10 cellular contexts compared by ENCODE assay signal in genomic region chr4:2788532-2789103, GRCh38. TPM values are rescaled to one million over a fixed set of nuclear protein-coding genes. Genes with fewer than 3 reads are reported as not detected.
DNase-seq lines count a peak whose midpoint lies in the region; ATAC-seq, FAIRE-seq and TF ChIP-seq lines count a peak whose summit lies in the region.
"Had no signal": no experiment of that assay in that cellular context is flagged by ENCODE, and none has a peak within 500 bp of the region (broad histone marks: within the 10 kb centered on the region; RNA-seq: fewer than 3 reads in every experiment).

No MANE protein-coding gene starts in this region.

- DNase-seq in Daoy (ENCODE audit: low read depth): peak; percentile 11
- DNase-seq in RCC 7860 (ENCODE audit: low spot score): peak; percentile 34
- DNase-seq in fibroblast of the aortic adventitia (ENCODE audit: low read depth): peak; percentile 39
- DNase-seq in posterior vena cava (ENCODE audit: low spot score): peak; percentile 76
- DNase-seq in kidney glomerular epithelial cell (lab: John Stamatoyannopoulos, UW): no peak
- no peak for DNase-seq in small intestine
- DNase-seq in amniotic stem cell (lab: John Stamatoyannopoulos, UW): no peak
- DNase-seq: DMS53 had no signal

- H3K4me1 ChIP-seq in small intestine (ENCODE audit: control insufficient read depth in 2 of 2, insufficient read depth in 1 of 2, low read depth in 1 of 2, low read length in 1 of 2): peaks cover 2 to 4% of the 10 kb centered on the region in 2 donors
- H3K4me1 ChIP-seq: neural progenitor cell had no signal

- no peaks in the 10 kb centered on the region for H3K27me3 ChIP-seq in small intestine (ENCODE audit: control insufficient read depth in 2 of 2, insufficient read depth in 2 of 2, low read length in 2 of 2)

- H3K27ac ChIP-seq in small intestine (ENCODE audit: low read depth in 1 of 2, low read length in 1 of 2): peak overlapping the region in 1 of 2 donors; percentile 22
- H3K27ac ChIP-seq: neural progenitor cell had no signal

- ATAC-seq in HG03571 (IDR thresholded peaks at IDR 0.05; ENCODE audit: unreplicated experiment): no peak

- WGBS in small intestine, 3 donors: 49 to 69% (median 54%) methylated on average over 4 of the region's 4 CpGs

- H3K9me3 ChIP-seq in small intestine (ENCODE audit: control insufficient read depth, low read depth): no peaks in the 10 kb centered on the region

- no peak overlapping the region for H3K4me3 ChIP-seq in fibroblast of the aortic adventitia (ENCODE audit: low read depth, low read length)
- no peak overlapping the region for H3K4me3 ChIP-seq in small intestine (ENCODE audit: low read depth in 1 of 2, low read length in 2 of 2)
- H3K4me3 ChIP-seq: neural progenitor cell had no signal

- intact Hi-C loops in posterior vena cava (cut with DNase I): no loop called here

- no peak for TF ChIP-seq CTCF in fibroblast of the aortic adventitia (IDR thresholded peaks at IDR 0.05; ENCODE audit: insufficient read depth, low read length)

- H3K36me3 ChIP-seq in small intestine (ENCODE audit: control insufficient read depth in 2 of 2, insufficient read depth in 2 of 2, low read length in 2 of 2): no peaks in the 10 kb centered on the region
- H3K36me3 ChIP-seq: neural progenitor cell had no signal

- FAIRE-seq in RCC 7860 (lab: Jason Lieb, UNC) (no peak), small intestine (lab: Jason Lieb, UNC) (no peak)

RNA-seq across cellular contexts. Expression of gene SH3BP2, which starts 4.3 kb away (rescaled TPM):
- total RNA-seq in Daoy (2014; rRNA removed; shearing (Covaris generic)): 14.0 and 16.9 TPM in 2 replicates
- total RNA-seq in fibroblast of the aortic adventitia (ENCODE audit: low replicate concordance) (30.7 and 30.8 TPM in 2 replicates), posterior vena cava (10 to 100 TPM; 47.8 to 52.4 TPM)
- polyA plus RNA-seq in small intestine: 10 to 100 TPM in 2 of 3 donors, 1 to 10 TPM in 1; 8.9 to 33.7 (median 13.4) TPM

RNA-seq across cellular contexts. Expression of gene TNIP2, which starts 32.5 kb away (rescaled TPM):
- 57.6 and 79.4 TPM in 2 replicates for total RNA-seq in Daoy (2014; rRNA removed; shearing (Covaris generic))
- 31.5 and 65.7 TPM in 2 replicates for total RNA-seq in fibroblast of the aortic adventitia (ENCODE audit: low replicate concordance)
- 10 to 100 TPM; 25.4 to 29.2 TPM for total RNA-seq in posterior vena cava
- polyA plus RNA-seq in small intestine: 100 to 1,000 TPM in 1 of 3 donors, 10 to 100 TPM in 2; 50.8 to 109 (median 69.7) TPM

RNA-seq across cellular contexts. Expression of gene ADD1, which starts 55.0 kb away (rescaled TPM):
- 101 and 111 TPM in 2 replicates for total RNA-seq in Daoy (2014; rRNA removed; shearing (Covaris generic))
- total RNA-seq in fibroblast of the aortic adventitia (ENCODE audit: low replicate concordance): 168 and 591 TPM in 2 replicates
- 100 to 1,000 TPM; 297 to 327 TPM for total RNA-seq in posterior vena cava
- 100 to 1,000 TPM; 158 to 262 (median 180) TPM for polyA plus RNA-seq in small intestine

Comparison
In these comparisons a context has a peak if more than half of its experiments do, and no peak if none do; other contexts are left out.
1. DNase-seq: peak in Daoy (single experiment), RCC 7860 (single experiment), fibroblast of the aortic adventitia (single experiment) and posterior vena cava (single experiment); none in kidney glomerular epithelial cell (single experiment), small intestine (single experiment) and amniotic stem cell (single experiment).